Comparison of ENCODE assay signal across 8 cellular contexts in genomic region chr3:169966086-169966950, GRCh38. TPM values are rescaled to one million over a fixed set of nuclear protein-coding genes. Genes with fewer than 3 reads are reported as not detected.
DNase-seq lines count a peak whose midpoint lies in the region; ATAC-seq, FAIRE-seq and TF ChIP-seq lines count a peak whose summit lies in the region.

Gene SEC62 (plus strand): TSS chr3:169966807. CDS start chr3:169966823, 16 bp downstream.

- peaks cover 4% of the 10 kb centered on the region for H3K4me1 ChIP-seq in colonic mucosa

- FAIRE-seq in GM19239 (lab: Jason Lieb, UNC), result peak; percentile 84

- intact Hi-C loops in colonic mucosa (cut with DNase I), result no loop called here
- intact Hi-C loops in left colon (cut with DNase I, micrococcal nuclease), result loop anchor here in 1 of 2 donors (5.0 to 10.0 kb wide), 2 partner anchors 102 to 204 kb away; partner anchors contain the start of gene LRRC31

- peak within 1 kb of the TSS; percentile 81 to 98 for H3K9ac ChIP-seq in colonic mucosa (ENCODE audit: low read depth in 2 of 2, low read length in 2 of 2)

- ATAC-seq in HG03457 (IDR thresholded peaks at IDR 0.05; ENCODE audit: unreplicated experiment) (peak; percentile 81), left colon (peak; percentile 97)

- TF ChIP-seq CTCF in BJ (IDR thresholded peaks at IDR 0.05; ENCODE audit: insufficient read depth, low read depth, low read length) (peak; percentile 59), colonic mucosa (IDR thresholded peaks at IDR 0.05) (peak; percentile 12)

- CTCF ChIA-PET in BJ (lab: Yijun Ruan, JAX), result interaction anchor here (0.6 to 1.2 kb wide), 3 partner anchors 11 to 197 kb away, joined by 3 to 4 read pairs (median 3); partner anchors contain the start of gene ACTRT3

- H3K27me3 ChIP-seq in BJ (ENCODE audit: control insufficient read depth, insufficient read depth, low read length) (peaks cover under 1% of the 10 kb centered on the region; the same call in 1 of the 2 replicates), colonic mucosa (no peaks in the 10 kb centered on the region)

- no peaks in the 10 kb centered on the region for H3K9me3 ChIP-seq in colonic mucosa

- H3K27ac ChIP-seq in colonic mucosa, result peak within 1 kb of the TSS; percentile 91

- no peak for DNase-seq in BJ (ENCODE audit: low read depth)
- peak; percentile 67 for DNase-seq in GM19239 (ENCODE audit: insufficient read length, low spot score)
- DNase-seq in NCI-H524 (lab: John Stamatoyannopoulos, UW), result peak; percentile 90 to 96
- DNase-seq in activated CD4-positive, alpha-beta T cell treated with anti-CD3 and anti-CD28 coated beads for 4 hours, result peak; percentile 92 to 96
- DNase-seq in colonic mucosa, result peak; percentile 95
- DNase-seq in left colon, result peak; percentile 92 to 96
- peak; percentile 93 for DNase-seq in stimulated activated CD4-positive, alpha-beta T cell treated with anti-CD3 and anti-CD28 coated beads, Interleukin-1b, Interleukin-23, amount 100 ng/mL, for 48 hours

- POLR2A ChIA-PET in BJ (lab: Charles Lee), result no interaction called here

- peak within 1 kb of the TSS; percentile 91 for H3K4me3 ChIP-seq in BJ (ENCODE audit: low read depth, low read length)
- H3K4me3 ChIP-seq in colonic mucosa, result peak within 1 kb of the TSS; percentile 79

- H3K36me3 ChIP-seq in BJ (ENCODE audit: control insufficient read depth, insufficient read depth, low read length) (no peaks in the 10 kb centered on the region), colonic mucosa (no peaks in the 10 kb centered on the region)

RNA-seq across cellular contexts. Expression of gene SEC62, which starts in this region (rescaled TPM):
- polyA plus RNA-seq in BJ (2011; rRNA removed), result 45.7 and 98.4 TPM in 2 replicates
- polyA minus RNA-seq in BJ (2011; rRNA and poly(A)+ RNA removed), result 65.0 and 93.6 TPM in 2 replicates
- total RNA-seq in colonic mucosa, result 10 to 100 TPM; 70.0 to 98.3 TPM
- total RNA-seq in left colon, result 10 to 100 TPM; 80.8 to 87.0 TPM
